ENCODE assay signal across 1 cellular context in genomic region chr11:101158119-101158518, GRCh38.
A peak's percentile ranks its signal among the peaks of the same experiment; 100 is the strongest.
TF ChIP-seq lines count a peak whose summit lies in the region.

No MANE protein-coding gene starts in this region.

TF ChIP-seq in K562, 482 proteins besides CTCF, POLR2A, EP300 and RAD21 (continued from another document):
- TF ChIP-seq ZFP36 (IDR thresholded peaks at IDR 0.05; ENCODE audit: low read depth, low read length, partially characterized antibody) (peak; percentile 27), POLR2AphosphoS2 (IDR thresholded peaks at IDR 0.05; ENCODE audit: low read length) (no peak), ILF3 (IDR thresholded peaks at IDR 0.05; ENCODE audit: borderline replicate concordance) (no peak), ELK3 (CRISPR knock-in tag; IDR thresholded peaks at IDR 0.05) (no peak), HSF4 (CRISPR knock-in tag; IDR thresholded peaks at IDR 0.05; ENCODE audit: borderline replicate concordance) (no peak), ZZZ3 (IDR thresholded peaks at IDR 0.05) (no peak), ARID3B (CRISPR knock-in tag; IDR thresholded peaks at IDR 0.05; ENCODE audit: borderline replicate concordance) (no peak), CBX3 (IDR thresholded peaks at IDR 0.05; ENCODE audit: borderline replicate concordance in 1 of 2, low read length in 2 of 2) (peak in 1 of 2 experiments; percentile 74; a peak in 2 of 3 replicates), ZNF551 (CRISPR knock-in tag; IDR thresholded peaks at IDR 0.05) (no peak), MAZ (CRISPR knock-in tag; conservative IDR thresholded peaks at IDR 0.05 in 1 of 2, IDR thresholded peaks at IDR 0.05 in 1 of 2) (no peak), HDAC3 (IDR thresholded peaks at IDR 0.05; ENCODE audit: borderline replicate concordance, partially characterized antibody) (no peak)
